In the genomic region with DNA sequence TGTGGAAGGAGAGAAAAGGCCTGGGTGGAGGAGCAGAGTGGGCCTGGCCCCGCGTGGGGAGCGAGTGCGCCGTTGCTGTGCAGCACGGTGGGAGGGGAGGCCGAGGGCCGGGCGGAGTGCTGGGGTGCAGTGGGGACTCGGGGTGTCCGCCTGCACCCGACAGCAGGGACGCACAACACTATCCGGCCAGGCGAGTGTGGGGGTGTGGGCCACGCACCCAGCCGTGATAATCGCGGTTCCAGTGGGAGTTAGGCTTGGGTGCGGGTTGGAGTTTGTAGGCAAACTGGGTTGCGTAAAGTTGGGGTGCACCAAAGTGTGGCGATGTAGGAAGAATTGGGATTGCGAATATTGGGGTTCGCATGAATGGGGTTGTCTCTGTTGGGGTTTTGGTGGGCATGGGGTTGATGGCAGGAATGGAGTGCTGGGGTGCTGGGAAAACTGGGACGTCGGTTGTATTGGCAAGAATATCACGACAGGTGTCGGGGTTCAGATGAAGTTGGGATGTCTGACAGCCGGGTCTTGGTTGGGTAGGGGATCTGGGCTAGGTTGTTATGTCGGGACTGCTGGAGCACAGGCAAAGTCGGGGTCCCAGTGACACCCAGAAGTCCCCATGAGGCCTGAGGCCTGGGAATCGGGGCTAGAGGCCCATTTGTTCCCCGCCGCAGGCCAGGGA, we compare ENCODE assay signal across 8 cellular contexts. TPM values are rescaled to one million over a fixed set of nuclear protein-coding genes. Genes with fewer than 3 reads are reported as not detected.
DNase-seq lines count a peak whose midpoint lies in the region; ATAC-seq and TF ChIP-seq lines count a peak whose summit lies in the region.

No MANE protein-coding gene starts in this region.

- TF ChIP-seq POLR2A in heart left ventricle (IDR thresholded peaks at IDR 0.05) (no peak), breast epithelium (IDR thresholded peaks at IDR 0.05) (no peak), uterus (IDR thresholded peaks at IDR 0.05) (no peak)

- TF ChIP-seq CTCF in heart left ventricle (IDR thresholded peaks at IDR 0.05) = no peak
- no peak for TF ChIP-seq CTCF in breast epithelium (IDR thresholded peaks at IDR 0.05)
- TF ChIP-seq CTCF in uterus (IDR thresholded peaks at IDR 0.05) = peak in 1 of 4 experiments; percentile 8

- DNase-seq in heart left ventricle (peak in 2 of 5 donors; percentile 37 to 46), Right ventricle myocardium superior (no peak), breast epithelium (ENCODE audit: low spot score in 2 of 2) (no peak), uterus (peak; percentile 54), SK-N-DZ (ENCODE audit: low spot score) (no peak), NCI-H2227 treated with DMSO at 0.1 percent for 48 hours (lab: John Stamatoyannopoulos, UW) (no peak), NCI-H146 (lab: John Stamatoyannopoulos, UW) (no peak)

- H3K36me3 ChIP-seq in heart left ventricle (peaks cover 2 to 37% (median 33%) of the 10 kb centered on the region in 9 donors), breast epithelium (peaks cover 5% of the 10 kb centered on the region), muscle layer of duodenum (ENCODE audit: control insufficient read depth in 1 of 2, insufficient read depth in 2 of 2, low read length in 2 of 2) (peaks cover 27 to 29% of the 10 kb centered on the region in 2 donors), uterus (no peaks in the 10 kb centered on the region)

- peaks cover 9 to 81% (median 76%) of the 10 kb centered on the region in 12 donors for H3K4me1 ChIP-seq in heart left ventricle
- H3K4me1 ChIP-seq in breast epithelium = peaks cover 39 to 63% of the 10 kb centered on the region in 2 donors
- peaks cover 26 to 77% of the 10 kb centered on the region in 2 donors for H3K4me1 ChIP-seq in muscle layer of duodenum (ENCODE audit: control insufficient read depth in 1 of 2, insufficient read depth in 2 of 2, low read length in 2 of 2)
- peaks cover 41 to 60% of the 10 kb centered on the region in 2 donors for H3K4me1 ChIP-seq in uterus

- H3K9me3 ChIP-seq in heart left ventricle (no peaks in the 10 kb centered on the region), breast epithelium (no peaks in the 10 kb centered on the region), muscle layer of duodenum (ENCODE audit: control insufficient read depth in 1 of 2, low read length in 2 of 2) (no peaks in the 10 kb centered on the region), uterus (no peaks in the 10 kb centered on the region)

- H3K4me3 ChIP-seq in heart left ventricle (peak overlapping the region in 9 of 12 donors; percentile 17 to 92 (median 72)), breast epithelium (peak overlapping the region; percentile 64 to 80 (median 78)), muscle layer of duodenum (ENCODE audit: low read depth in 1 of 2, low read length in 2 of 2) (peak overlapping the region in 1 of 2 donors; percentile 7), uterus (peak overlapping the region in 1 of 2 donors; percentile 65)

- H3K27me3 ChIP-seq in heart left ventricle = no peaks in the 10 kb centered on the region
- H3K27me3 ChIP-seq in breast epithelium = no peaks in the 10 kb centered on the region
- H3K27me3 ChIP-seq in muscle layer of duodenum (ENCODE audit: low read depth, low read length) = no peaks in the 10 kb centered on the region
- H3K27me3 ChIP-seq in uterus = no peaks in the 10 kb centered on the region

- intact Hi-C loops in heart left ventricle (cut with DNase I) (loop anchor here in 2 of 10 donors (1.0 kb wide), 2 partner anchors 20 to 24 kb away; a partner anchor contains a TSS), Right ventricle myocardium superior (cut with DNase I) (loop anchor here (2.0 kb wide), 1 partner anchor 24 kb away; no protein-coding TSS in a partner anchor), breast epithelium (cut with DNase I; ENCODE audit: low total_unique reads) (no loop called here), uterus (cut with DNase I; ENCODE audit: low total_unique reads) (no loop called here)

- 47 to 56% (median 50%) methylated on average over 31 to 34 of the region's 34 CpGs for WGBS in heart left ventricle, 4 donors

- ATAC-seq in heart left ventricle (no peak), Right ventricle myocardium superior (ENCODE audit: poor library complexity) (no peak)

- H3K27ac ChIP-seq in heart left ventricle (peak overlapping the region in 11 of 12 donors; percentile 73 to 100 (median 98)), breast epithelium (peak overlapping the region; percentile 99 to 100), muscle layer of duodenum (ENCODE audit: low read length) (peak overlapping the region; percentile 77), uterus (peak overlapping the region; percentile 96 to 99)

RNA-seq across cellular contexts. Expression of a gene that starts 0.6 kb away (rescaled TPM):
- total RNA-seq in heart left ventricle (100 to 1,000 TPM; 149 to 425 (median 269) TPM), Right ventricle myocardium superior (219 TPM), breast epithelium (100 to 1,000 TPM; 458 to 758 (median 656) TPM), uterus (100 to 1,000 TPM; 235 to 950 (median 535) TPM)
- 100 to 1,000 TPM; 217 to 282 TPM for polyA plus RNA-seq in heart left ventricle
- 479 and 663 TPM in 2 replicates for polyA plus RNA-seq in SK-N-DZ (2014; cell fraction: cytosol; rRNA removed)
- 559 and 732 TPM in 2 replicates for polyA plus RNA-seq in SK-N-DZ (2014; cell fraction: nucleus; rRNA removed)

RNA-seq across cellular contexts. Expression of a gene that starts 6.8 kb away (rescaled TPM):
- total RNA-seq in heart left ventricle (10 to 100 TPM; 11.6 to 46.7 (median 18.7) TPM), Right ventricle myocardium superior (12.4 TPM), breast epithelium (10 to 100 TPM; 43.9 to 60.6 (median 53.1) TPM), uterus (10 to 100 TPM in 2 of 4 donors, 1 to 10 TPM in 2; 2.1 to 24.3 (median 7.1) TPM)
- 10 to 100 TPM; 23.8 to 56.4 TPM for polyA plus RNA-seq in heart left ventricle
- 27.6 and 35.5 TPM in 2 replicates for polyA plus RNA-seq in SK-N-DZ (2014; cell fraction: cytosol; rRNA removed)
- polyA plus RNA-seq in SK-N-DZ (2014; cell fraction: nucleus; rRNA removed) = 40.1 and 42.4 TPM in 2 replicates

RNA-seq across cellular contexts. Expression of a gene that starts 17.1 kb away (rescaled TPM):
- total RNA-seq in heart left ventricle (not detected), Right ventricle myocardium superior (not detected), breast epithelium (under 1 TPM in 1 of 3 donors, not detected in 2; 0.66 TPM), uterus (under 1 TPM in 1 of 4 donors, not detected in 3; 0.76 TPM)
- not detected for polyA plus RNA-seq in heart left ventricle
- 12.4 and 16.7 TPM in 2 replicates for polyA plus RNA-seq in SK-N-DZ (2014; cell fraction: cytosol; rRNA removed)
- 6.8 and 9.5 TPM in 2 replicates for polyA plus RNA-seq in SK-N-DZ (2014; cell fraction: nucleus; rRNA removed)

RNA-seq across cellular contexts. Expression of a gene that starts 20.1 kb away (rescaled TPM):
- total RNA-seq in heart left ventricle (100 to 1,000 TPM in 1 of 9 donors, 10 to 100 TPM in 8; 25.8 to 115 (median 60.5) TPM), Right ventricle myocardium superior (54.1 TPM), breast epithelium (10 to 100 TPM; 13.8 to 28.5 (median 22.4) TPM), uterus (100 to 1,000 TPM in 1 of 4 donors, 10 to 100 TPM in 2, under 1 TPM in 1; 0.77 to 108 (median 15.0) TPM)
- 10 to 100 TPM; 31.5 to 33.6 TPM for polyA plus RNA-seq in heart left ventricle
- polyA plus RNA-seq in SK-N-DZ (2014; cell fraction: cytosol; rRNA removed) = 23.3 and 31.3 TPM in 2 replicates
- polyA plus RNA-seq in SK-N-DZ (2014; cell fraction: nucleus; rRNA removed) = 74.4 and 125 TPM in 2 replicates

RNA-seq across cellular contexts. Expression of a gene that starts 27.0 kb away (rescaled TPM):
- 100 to 1,000 TPM; 201 to 584 (median 450) TPM for total RNA-seq in heart left ventricle
- polyA plus RNA-seq in heart left ventricle = 1,000 to 10,000 TPM in 1 of 2 donors, 100 to 1,000 TPM in 1; 459 to 1,034 TPM
- 692 TPM for total RNA-seq in Right ventricle myocardium superior
- 10 to 100 TPM; 47.6 to 64.9 (median 61.3) TPM for total RNA-seq in breast epithelium
- 100 to 1,000 TPM in 2 of 4 donors, 10 to 100 TPM in 1, 1 to 10 TPM in 1; 4.7 to 164 (median 68.9) TPM for total RNA-seq in uterus
- polyA plus RNA-seq in SK-N-DZ (2014; cell fraction: cytosol; rRNA removed) = 69.7 and 75.2 TPM in 2 replicates
- 50.9 and 102 TPM in 2 replicates for polyA plus RNA-seq in SK-N-DZ (2014; cell fraction: nucleus; rRNA removed)

Comparison
In these comparisons a context has a peak if more than half of its experiments do, and no peak if none do; other contexts are left out.
1. DNase-seq: peak in uterus (2 of 2); none in Right ventricle myocardium superior (single experiment), breast epithelium (0 of 2), SK-N-DZ (single experiment), NCI-H2227 treated with DMSO at 0.1 percent for 48 hours (single experiment) and NCI-H146 (single experiment).
2. Peak in every context shown above with its lines, with median percentiles within 50 percentile points of each other: H3K27ac ChIP-seq.